ENCODE assay signal across 15 cellular contexts in the genomic region with DNA sequence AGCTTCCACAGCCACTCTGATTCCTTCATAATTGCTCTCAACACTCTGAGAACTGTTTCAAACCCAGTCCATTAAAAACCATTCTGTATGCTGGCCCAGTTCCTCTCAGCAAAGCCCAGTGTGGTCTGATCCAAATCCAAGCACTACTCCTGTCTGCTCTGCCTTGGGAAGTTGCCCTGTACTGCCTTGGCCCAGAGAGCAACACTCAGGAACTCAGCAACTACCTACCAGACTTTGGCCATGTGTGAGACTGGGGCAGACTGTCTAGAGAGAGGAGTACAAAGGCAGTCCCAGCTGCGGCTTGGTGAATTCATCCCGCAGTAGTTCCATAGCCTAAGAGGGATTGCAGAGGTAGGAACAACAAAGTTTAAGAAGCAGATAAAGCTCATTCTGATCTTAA.
DNase-seq lines count a peak whose midpoint lies in the region; ATAC-seq and TF ChIP-seq lines count a peak whose summit lies in the region.
"Had no signal": no experiment of that assay in that cellular context is flagged by ENCODE, and none has a peak within 500 bp of the region (broad histone marks: within the 10 kb centered on the region; RNA-seq: fewer than 3 reads in every experiment).

No MANE protein-coding gene starts in this region.

- H3K36me3 ChIP-seq in heart left ventricle (no peaks in the 10 kb centered on the region), neutrophil (no peaks in the 10 kb centered on the region), aorta (ENCODE audit: control insufficient read depth in 1 of 2, insufficient read depth in 2 of 2, low read length in 1 of 2) (no peaks in the 10 kb centered on the region)
- H3K36me3 ChIP-seq: BLaER1 had no signal

- TF ChIP-seq CTCF in heart left ventricle (IDR thresholded peaks at IDR 0.05) (no peak), neutrophil (IDR thresholded peaks at IDR 0.05) (no peak)

- peak in 1 of 4 donors; percentile 18 for ATAC-seq in heart left ventricle
- ATAC-seq in Right ventricle myocardium superior (ENCODE audit: poor library complexity), result no peak
- peak; percentile 13 for ATAC-seq in aorta (ENCODE audit: low FRiP score)

- H3K27ac ChIP-seq in heart left ventricle (peak overlapping the region in 7 of 12 donors; percentile 3 to 65 (median 39)), neutrophil (peak overlapping the region; percentile 70), aorta (ENCODE audit: low read depth in 1 of 2, low read length in 2 of 2) (no peak overlapping the region)
- H3K27ac ChIP-seq: 22Rv1, BLaER1 had no signal

- TF ChIP-seq POLR2A in heart left ventricle (IDR thresholded peaks at IDR 0.05), result no peak

- intact Hi-C loops in heart left ventricle (cut with DNase I) (loop anchor here in 1 of 10 donors (10.0 kb wide), 1 partner anchor 96 kb away; no protein-coding TSS in a partner anchor), Right ventricle myocardium superior (cut with DNase I) (no loop called here), aorta (cut with DNase I) (no loop called here)

- WGBS in heart left ventricle, 4 donors, result 86 to 100% (median 92%) methylated on average over 2 of the region's 2 CpGs
- 92% methylated on average over 2 of the region's 2 CpGs for WGBS in aorta, 2 donors

- H3K4me1 ChIP-seq in heart left ventricle (peaks cover 0 to 48% (median 5%) of the 10 kb centered on the region in 12 donors), neutrophil (ENCODE audit: control insufficient read depth in 1 of 2, insufficient read depth in 1 of 2, low read depth in 1 of 2, low read length in 1 of 2) (peaks cover 35 to 48% of the 10 kb centered on the region in 2 experiments), aorta (ENCODE audit: control insufficient read depth in 1 of 2, insufficient read depth in 2 of 2, low read length in 2 of 2) (no peaks in the 10 kb centered on the region)
- H3K4me1 ChIP-seq: BLaER1 had no signal

- no peaks in the 10 kb centered on the region for H3K9me3 ChIP-seq in heart left ventricle
- H3K9me3 ChIP-seq in neutrophil, result no peaks in the 10 kb centered on the region
- H3K9me3 ChIP-seq in aorta (ENCODE audit: control insufficient read depth, low read length), result peaks cover 3% of the 10 kb centered on the region
- H3K9me3 ChIP-seq: BLaER1 had no signal

- H3K27me3 ChIP-seq in heart left ventricle (no peaks in the 10 kb centered on the region), neutrophil (no peaks in the 10 kb centered on the region), aorta (ENCODE audit: control insufficient read depth in 1 of 2, insufficient read depth in 2 of 2, low read length in 1 of 2) (no peaks in the 10 kb centered on the region)
- H3K27me3 ChIP-seq: BLaER1 had no signal

- DNase-seq in heart left ventricle (no peak), Right ventricle myocardium superior (no peak), UCSD-AML1 (lab: John Stamatoyannopoulos, UW; ENCODE audit: unreplicated experiment) (peak; percentile 18), aorta (no peak), SKM-1 treated with dmso at 0.1 percent for 144 hours (lab: John Stamatoyannopoulos, UW; ENCODE audit: unreplicated experiment) (no peak), NCI-H2196 (lab: John Stamatoyannopoulos, UW; ENCODE audit: unreplicated experiment) (no peak)
- no peak for DNase-seq in stimulated activated CD4-positive, alpha-beta T cell treated with anti-CD3 and anti-CD28 coated beads, Interleukin-2, amount 100 ng/mL, for 48 hours
- DNase-seq: EL, NCI-H1048, NCI-H2107, NCI-H446, SIG-M5 had no signal

- H3K4me3 ChIP-seq in heart left ventricle (no peak overlapping the region), neutrophil (ENCODE audit: low read depth in 1 of 2, low read length in 1 of 2) (peak overlapping the region; percentile 36 to 37), aorta (ENCODE audit: low read length in 2 of 2) (no peak overlapping the region)
- H3K4me3 ChIP-seq: BLaER1 had no signal

Comparison
In these comparisons a context has a peak if more than half of its experiments do, and no peak if none do; other contexts are left out.
1. H3K27ac ChIP-seq: peak in heart left ventricle (7 of 12) and neutrophil (single experiment); none in aorta (0 of 2).
2. H3K4me3 ChIP-seq: peak in neutrophil (2 of 2); none in heart left ventricle (0 of 12) and aorta (0 of 2).